15 cellular contexts compared by ENCODE assay signal in the genomic region with DNA sequence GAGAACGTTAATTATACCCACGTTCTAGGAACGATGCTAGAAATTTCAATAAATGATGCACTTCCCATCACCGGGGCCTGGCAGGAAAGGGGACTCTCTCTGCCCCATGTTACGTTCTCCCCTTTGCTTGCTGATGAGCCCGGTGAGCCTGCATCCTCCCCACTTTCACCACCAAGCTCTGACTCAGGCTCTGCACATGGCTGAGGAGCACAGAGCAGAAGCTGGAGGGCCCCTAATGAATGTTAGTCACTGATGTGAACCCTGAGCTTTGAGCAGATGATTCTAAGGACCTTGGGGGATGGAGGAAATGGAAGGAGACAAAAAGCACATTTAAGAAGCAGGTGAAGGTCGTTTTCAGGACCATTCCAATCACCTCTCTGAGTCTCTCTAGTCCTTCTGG.
DNase-seq lines count a peak whose midpoint lies in the region; ATAC-seq and TF ChIP-seq lines count a peak whose summit lies in the region.
"Had no signal": no experiment of that assay in that cellular context is flagged by ENCODE, and none has a peak within 500 bp of the region (broad histone marks: within the 10 kb centered on the region; RNA-seq: fewer than 3 reads in every experiment).

No MANE protein-coding gene starts in this region.

- no peak overlapping the region for H3K27ac ChIP-seq in heart left ventricle
- H3K27ac ChIP-seq: BLaER1 treated with 17β-estradiol and CSF1 and Interleukin-3, amounts not matched to agents 10 nM and 100 nM; GM23248; HL-60 had no signal

- TF ChIP-seq POLR2A in heart left ventricle (IDR thresholded peaks at IDR 0.05) = no peak

- H3K4me3 ChIP-seq in heart left ventricle = no peak overlapping the region
- H3K4me3 ChIP-seq: BLaER1 treated with 17β-estradiol and CSF1 and Interleukin-3, amounts not matched to agents 10 nM and 100 nM; GM23248 had no signal

- no peak for TF ChIP-seq CTCF in heart left ventricle (IDR thresholded peaks at IDR 0.05)

- WGBS in heart left ventricle, 4 donors = 84 to 86% (median 86%) methylated on average over 7 of the region's 7 CpGs

- H3K27ac Mint-ChIP-seq in activated CD4-positive, alpha-beta memory T cell treated with anti-CD3 and anti-CD28 coated beads for 36 hours = no peak overlapping the region
- H3K27ac Mint-ChIP-seq in activated CD4-positive, alpha-beta memory T cell treated with anti-CD3 and anti-CD28 coated beads, Interleukin-2, amount 10 ng/mL, durations not matched to agents 7 days and 5 days = no peak overlapping the region
- H3K27ac Mint-ChIP-seq in activated T-helper 17 cell treated with anti-CD3 and anti-CD28 coated beads, Interleukin-2, amount 50 U/mL, for 72 hours = no peak overlapping the region
- H3K27ac Mint-ChIP-seq: CD4-positive, CD25-positive, alpha-beta regulatory T cell had no signal

- no peak overlapping the region for H3K4me3 Mint-ChIP-seq in activated CD4-positive, alpha-beta memory T cell treated with anti-CD3 and anti-CD28 coated beads for 36 hours
- no peak overlapping the region for H3K4me3 Mint-ChIP-seq in activated CD4-positive, alpha-beta memory T cell treated with anti-CD3 and anti-CD28 coated beads, Interleukin-2, amount 10 ng/mL, durations not matched to agents 7 days and 5 days
- H3K4me3 Mint-ChIP-seq in activated T-helper 17 cell treated with anti-CD3 and anti-CD28 coated beads, Interleukin-2, amount 50 U/mL, for 72 hours = no peak overlapping the region

- no peaks in the 10 kb centered on the region for H3K9me3 ChIP-seq in heart left ventricle
- H3K9me3 ChIP-seq: BLaER1 treated with 17β-estradiol and CSF1 and Interleukin-3, amounts not matched to agents 10 nM and 100 nM had no signal

- H3K27me3 Mint-ChIP-seq in activated CD4-positive, alpha-beta memory T cell treated with anti-CD3 and anti-CD28 coated beads for 36 hours = no peaks in the 10 kb centered on the region
- no peaks in the 10 kb centered on the region for H3K27me3 Mint-ChIP-seq in activated CD4-positive, alpha-beta memory T cell treated with anti-CD3 and anti-CD28 coated beads, Interleukin-2, amount 10 ng/mL, durations not matched to agents 7 days and 5 days
- no peaks in the 10 kb centered on the region for H3K27me3 Mint-ChIP-seq in activated T-helper 17 cell treated with anti-CD3 and anti-CD28 coated beads, Interleukin-2, amount 50 U/mL, for 72 hours
- H3K27me3 Mint-ChIP-seq: CD4-positive, CD25-positive, alpha-beta regulatory T cell had no signal

- H3K27me3 ChIP-seq in heart left ventricle = no peaks in the 10 kb centered on the region
- H3K27me3 ChIP-seq: BLaER1 treated with 17β-estradiol and CSF1 and Interleukin-3, amounts not matched to agents 10 nM and 100 nM had no signal

- H3K36me3 Mint-ChIP-seq in activated CD4-positive, alpha-beta memory T cell treated with anti-CD3 and anti-CD28 coated beads for 36 hours = no peaks in the 10 kb centered on the region
- no peaks in the 10 kb centered on the region for H3K36me3 Mint-ChIP-seq in activated CD4-positive, alpha-beta memory T cell treated with anti-CD3 and anti-CD28 coated beads, Interleukin-2, amount 10 ng/mL, durations not matched to agents 7 days and 5 days (ENCODE audit: low read depth)
- no peaks in the 10 kb centered on the region for H3K36me3 Mint-ChIP-seq in activated T-helper 17 cell treated with anti-CD3 and anti-CD28 coated beads, Interleukin-2, amount 50 U/mL, for 72 hours (ENCODE audit: low read depth)
- H3K36me3 Mint-ChIP-seq: CD4-positive, CD25-positive, alpha-beta regulatory T cell had no signal

- POLR2A ChIA-PET in activated CD4-positive, alpha-beta memory T cell treated with anti-CD3 and anti-CD28 coated beads for 36 hours (lab: Charles Lee) = no interaction called here
- POLR2A ChIA-PET in activated CD4-positive, alpha-beta memory T cell treated with anti-CD3 and anti-CD28 coated beads, Interleukin-2, amount 10 ng/mL, durations not matched to agents 7 days and 5 days (lab: Charles Lee) = no interaction called here

- intact Hi-C loops in activated CD4-positive, alpha-beta memory T cell treated with anti-CD3 and anti-CD28 coated beads for 36 hours (cut with micrococcal nuclease) = no loop called here
- intact Hi-C loops in Right ventricle myocardium inferior (cut with DNase I) = no loop called here
- intact Hi-C loops in heart left ventricle (cut with DNase I) = no loop called here

- no peaks in the 10 kb centered on the region for H3K36me3 ChIP-seq in heart left ventricle
- H3K36me3 ChIP-seq: BLaER1 treated with 17β-estradiol and CSF1 and Interleukin-3, amounts not matched to agents 10 nM and 100 nM had no signal

- peaks cover 2% of the 10 kb centered on the region for H3K4me1 Mint-ChIP-seq in activated CD4-positive, alpha-beta memory T cell treated with anti-CD3 and anti-CD28 coated beads for 36 hours (ENCODE audit: low read depth)
- no peaks in the 10 kb centered on the region for H3K4me1 Mint-ChIP-seq in activated CD4-positive, alpha-beta memory T cell treated with anti-CD3 and anti-CD28 coated beads, Interleukin-2, amount 10 ng/mL, durations not matched to agents 7 days and 5 days
- H3K4me1 Mint-ChIP-seq in activated T-helper 17 cell treated with anti-CD3 and anti-CD28 coated beads, Interleukin-2, amount 50 U/mL, for 72 hours = no peaks in the 10 kb centered on the region
- H3K4me1 Mint-ChIP-seq: CD4-positive, CD25-positive, alpha-beta regulatory T cell had no signal

- DNase-seq in activated CD4-positive, alpha-beta memory T cell treated with anti-CD3 and anti-CD28 coated beads for 36 hours = peak; percentile 17
- no peak for DNase-seq in activated CD4-positive, alpha-beta memory T cell treated with anti-CD3 and anti-CD28 coated beads, Interleukin-2, amount 10 ng/mL, durations not matched to agents 7 days and 5 days
- DNase-seq in Right ventricle myocardium inferior (ENCODE audit: missing footprints) (peak; percentile 41), heart left ventricle (no peak)
- DNase-seq: ACHN; CD4-positive, CD25-positive, alpha-beta regulatory T cell; DMS53; GF-D8; GM23248; H7 had no signal

- no peaks in the 10 kb centered on the region for H3K9me3 Mint-ChIP-seq in activated CD4-positive, alpha-beta memory T cell treated with anti-CD3 and anti-CD28 coated beads for 36 hours
- no peaks in the 10 kb centered on the region for H3K9me3 Mint-ChIP-seq in activated CD4-positive, alpha-beta memory T cell treated with anti-CD3 and anti-CD28 coated beads, Interleukin-2, amount 10 ng/mL, durations not matched to agents 7 days and 5 days
- H3K9me3 Mint-ChIP-seq in activated T-helper 17 cell treated with anti-CD3 and anti-CD28 coated beads, Interleukin-2, amount 50 U/mL, for 72 hours = peaks cover 4% of the 10 kb centered on the region

- no peaks in the 10 kb centered on the region for H3K4me1 ChIP-seq in heart left ventricle

- CTCF ChIA-PET in activated CD4-positive, alpha-beta memory T cell treated with anti-CD3 and anti-CD28 coated beads for 36 hours (lab: Charles Lee) = no interaction called here
- CTCF ChIA-PET in activated CD4-positive, alpha-beta memory T cell treated with anti-CD3 and anti-CD28 coated beads, Interleukin-2, amount 10 ng/mL, durations not matched to agents 7 days and 5 days (lab: Charles Lee) = no interaction called here

- ATAC-seq in Right ventricle myocardium inferior (no peak), heart left ventricle (no peak), GM21717 (IDR thresholded peaks at IDR 0.05; ENCODE audit: unreplicated experiment) (no peak), GM19395 (IDR thresholded peaks at IDR 0.05; ENCODE audit: unreplicated experiment) (no peak)
- ATAC-seq in activated T-helper 17 cell treated with anti-CD3 and anti-CD28 coated beads, Interleukin-2, amount 50 U/mL, for 72 hours (replicated peaks) = peak; percentile 40

Comparison
In these comparisons a context has a peak if more than half of its experiments do, and no peak if none do; other contexts are left out.
1. DNase-seq: peak in activated CD4-positive, alpha-beta memory T cell treated with anti-CD3 and anti-CD28 coated beads for 36 hours (single experiment) and Right ventricle myocardium inferior (single experiment); none in activated CD4-positive, alpha-beta memory T cell treated with anti-CD3 and anti-CD28 coated beads, Interleukin-2, amount 10 ng/mL, durations not matched to agents 7 days and 5 days (single experiment) and heart left ventricle (0 of 5).